27 cellular contexts compared by ENCODE assay signal in the genomic region with DNA sequence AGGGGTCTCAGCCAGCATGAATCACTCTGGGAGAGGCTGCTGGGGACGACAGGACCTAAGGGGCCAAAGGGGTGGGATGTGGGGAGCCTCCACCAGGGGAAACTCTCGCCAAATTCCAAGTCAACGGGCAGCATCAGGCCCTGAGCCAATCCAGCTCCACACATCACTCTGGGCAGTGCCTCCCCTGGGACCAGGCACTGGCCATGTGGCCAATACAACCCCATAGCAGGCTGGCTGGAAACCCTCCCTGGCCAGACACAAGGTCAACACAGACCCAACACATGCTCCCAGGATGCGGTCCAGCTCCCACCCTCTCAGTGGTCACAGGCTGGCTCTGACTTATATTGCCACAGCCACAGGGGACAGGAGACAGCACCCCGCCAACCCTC.
"Had no signal": no experiment of that assay in that cellular context is flagged by ENCODE, and none has a peak within 500 bp of the region (broad histone marks: within the 10 kb centered on the region; RNA-seq: fewer than 3 reads in every experiment).

No MANE protein-coding gene starts in this region.

- H3K27ac ChIP-seq: adrenal gland, body of pancreas, SJCRH30 had no signal

- ATAC-seq: activated CD4-positive, CD25-positive, alpha-beta regulatory T cell treated with anti-CD3 and anti-CD28 coated beads, Interleukin-2, amount 50 U/mL, for 24 hours; activated CD8-positive, alpha-beta T cell treated with anti-CD3 and anti-CD28 coated beads, Interleukin-2, amount 10 ng/mL, durations not matched to agents 7 days and 5 days; body of pancreas; K562 had no signal

- H3K27me3 ChIP-seq: adrenal gland, body of pancreas had no signal

- H3K4me1 Mint-ChIP-seq: activated naive CD8-positive, alpha-beta T cell treated with anti-CD3 and anti-CD28 coated beads, Interleukin-2, amount 10 ng/mL, durations not matched to agents 7 days and 5 days had no signal

- H3K4me3 Mint-ChIP-seq: activated CD8-positive, alpha-beta T cell treated with anti-CD3 and anti-CD28 coated beads, Interleukin-2, amount 10 ng/mL, durations not matched to agents 7 days and 5 days; activated naive CD8-positive, alpha-beta T cell treated with anti-CD3 and anti-CD28 coated beads, Interleukin-2, amount 10 ng/mL, durations not matched to agents 7 days and 5 days; T-helper 1 cell treated with Interleukin-12 subunit alpha and Interleukin-12 subunit beta and Interleukin-4 antibody, amounts not matched to agents 30 μg/mL and 1 μg/mL, for 36 hours had no signal

- FAIRE-seq: bronchial epithelial cell, K562 had no signal

- H3K4me3 ChIP-seq: adrenal gland, body of pancreas, K562, SJCRH30 had no signal

- H3K27ac Mint-ChIP-seq: activated CD8-positive, alpha-beta T cell treated with anti-CD3 and anti-CD28 coated beads, Interleukin-2, amount 10 ng/mL, durations not matched to agents 7 days and 5 days; activated naive CD8-positive, alpha-beta T cell treated with anti-CD3 and anti-CD28 coated beads, Interleukin-2, amount 10 ng/mL, durations not matched to agents 7 days and 5 days; T-helper 1 cell treated with Interleukin-12 subunit alpha and Interleukin-12 subunit beta and Interleukin-4 antibody, amounts not matched to agents 30 μg/mL and 1 μg/mL, for 36 hours had no signal

- H3K9me3 Mint-ChIP-seq: activated naive CD8-positive, alpha-beta T cell treated with anti-CD3 and anti-CD28 coated beads, Interleukin-2, amount 10 ng/mL, durations not matched to agents 7 days and 5 days; T-helper 1 cell treated with Interleukin-12 subunit alpha and Interleukin-12 subunit beta and Interleukin-4 antibody, amounts not matched to agents 30 μg/mL and 1 μg/mL, for 36 hours had no signal

- DNase-seq: activated CD4-positive, alpha-beta T cell treated with anti-CD3 and anti-CD28 coated beads for 48 hours; activated CD4-positive, alpha-beta T cell treated with anti-CD3 and anti-CD28 coated beads, Interleukin-2, amount 50 U/mL, for 4 hours; activated CD8-positive, alpha-beta memory T cell treated with anti-CD3 and anti-CD28 coated beads, Interleukin-2, amount 50 U/mL, for 48 hours; activated CD8-positive, alpha-beta T cell treated with anti-CD3 and anti-CD28 coated beads, Interleukin-2, amount 10 ng/mL, durations not matched to agents 7 days and 5 days; activated naive CD4-positive, alpha-beta T cell treated with anti-CD3 and anti-CD28 coated beads, Interleukin-2, amount 50 U/mL, for 16 hours; activated naive CD8-positive, alpha-beta T cell treated with anti-CD3 and anti-CD28 coated beads, Interleukin-2, amount 10 ng/mL, durations not matched to agents 7 days and 5 days; activated T-cell treated with anti-CD3 and anti-CD28 coated beads, Interleukin-2, amount 50 U/mL, for 1 hour; adrenal gland; anterior cingulate cortex; body of pancreas; central memory CD4-positive, alpha-beta T cell; NCI-H1092 treated with DMSO at 0.1 percent for 48 hours; NCI-H1417 treated with DMSO at 0.1 percent for 48 hours; NCI-H1694; NCI-H2029; NCI-H2107; NCI-H226; NCI-H526; NCI-H774; NK-92 treated with Interleukin-12 subunit alpha and Interleukin-12 subunit beta, amount 100 ng/mL, for 24 hours; OCI-M1; Right ventricle myocardium superior; SJCRH30 had no signal

- H3K9me3 ChIP-seq: adrenal gland, body of pancreas, SJCRH30 had no signal

- H3K4me1 ChIP-seq: adrenal gland had no signal

- H3K36me3 Mint-ChIP-seq: activated naive CD8-positive, alpha-beta T cell treated with anti-CD3 and anti-CD28 coated beads, Interleukin-2, amount 10 ng/mL, durations not matched to agents 7 days and 5 days had no signal

- H3K27me3 Mint-ChIP-seq: activated naive CD8-positive, alpha-beta T cell treated with anti-CD3 and anti-CD28 coated beads, Interleukin-2, amount 10 ng/mL, durations not matched to agents 7 days and 5 days had no signal

- H3K36me3 ChIP-seq: adrenal gland, SJCRH30 had no signal
